1 cellular context compared by ENCODE assay signal in the genomic region with DNA sequence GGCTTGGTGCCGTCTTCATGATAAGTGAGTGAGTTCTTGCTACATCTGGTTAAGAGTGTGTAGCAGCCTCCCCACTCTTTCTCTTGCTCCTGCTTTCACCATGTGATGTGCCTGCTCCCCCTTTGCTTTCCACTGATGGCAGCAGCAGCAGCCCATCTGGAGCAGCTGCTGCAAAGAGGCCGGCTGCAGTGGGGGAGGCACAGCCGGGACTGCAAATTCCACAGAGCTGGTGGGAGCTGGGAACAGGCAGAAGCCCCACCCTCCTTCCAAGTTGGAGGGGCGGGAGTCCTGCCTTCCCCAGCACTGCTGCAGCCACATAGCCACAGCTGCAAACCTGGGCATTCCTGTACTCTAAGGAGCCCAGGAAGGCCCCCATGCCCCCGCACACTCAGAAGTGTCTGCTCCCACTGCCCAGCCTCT.
TF ChIP-seq lines count a peak whose summit lies in the region.

No MANE protein-coding gene starts in this region.

TF ChIP-seq in H1, 55 proteins besides CTCF, POLR2A, EP300 and RAD21:
- TF ChIP-seq HDAC2 (IDR thresholded peaks at IDR 0.05; ENCODE audit: borderline replicate concordance in 1 of 2, low read depth in 2 of 2, low read length in 2 of 2) = no peak
- 0 out of 2 replicates have a peak, but pooled peaks have one; percentile 22 for TF ChIP-seq TEAD4 (IDR thresholded peaks at IDR 0.05; ENCODE audit: low read depth, low read length)
